Comparison of ENCODE assay signal across 13 cellular contexts in genomic region chrX:30791296-30792278, GRCh38.
DNase-seq lines count a peak whose midpoint lies in the region; ATAC-seq and TF ChIP-seq lines count a peak whose summit lies in the region.
"Had no signal": no experiment of that assay in that cellular context is flagged by ENCODE, and none has a peak within 500 bp of the region (broad histone marks: within the 10 kb centered on the region; RNA-seq: fewer than 3 reads in every experiment).

No MANE protein-coding gene starts in this region.

- no peaks in the 10 kb centered on the region for H3K27me3 ChIP-seq in heart left ventricle
- H3K27me3 ChIP-seq in trophoblast cell (ENCODE audit: insufficient read depth, low read length) = no peaks in the 10 kb centered on the region
- no peaks in the 10 kb centered on the region; the same call in 1 of the 2 replicates for H3K27me3 ChIP-seq in H7 (ENCODE audit: control insufficient read depth, insufficient read depth, low read length)

- H3K4me3 ChIP-seq in heart left ventricle = no peak overlapping the region
- no peak overlapping the region for H3K4me3 ChIP-seq in epithelial cell of esophagus (ENCODE audit: low read length)
- peak overlapping the region; percentile 23 for H3K4me3 ChIP-seq in trophoblast cell (ENCODE audit: low read depth, low read length)
- H3K4me3 ChIP-seq in H7 (ENCODE audit: insufficient read depth, low read depth, low read length) = no peak overlapping the region
- H3K4me3 ChIP-seq: HAP-1 had no signal

- no peak overlapping the region for H3K4ac ChIP-seq in trophoblast cell (ENCODE audit: low read depth, low read length)

- H2AFZ ChIP-seq in trophoblast cell (ENCODE audit: insufficient read depth, low read length, poor library complexity) = no peak overlapping the region

- no peak overlapping the region for H4K8ac ChIP-seq in trophoblast cell (ENCODE audit: low read depth, low read length)

- no peak overlapping the region for H3K9ac ChIP-seq in trophoblast cell (ENCODE audit: low read length)

- TF ChIP-seq POLR2A in heart left ventricle (IDR thresholded peaks at IDR 0.05) = no peak

- ATAC-seq in heart left ventricle = no peak

- H3K27ac ChIP-seq in heart left ventricle (no peak overlapping the region), trophoblast cell (ENCODE audit: low read depth, low read length) (no peak overlapping the region)

- H3K9me3 ChIP-seq in heart left ventricle (no peaks in the 10 kb centered on the region), trophoblast cell (ENCODE audit: insufficient read depth, low read depth, low read length) (peaks cover 33% of the 10 kb centered on the region)
- H3K9me3 ChIP-seq: HAP-1 had no signal

- intact Hi-C loops in cardiac septum (cut with DNase I) (no loop called here), heart left ventricle (cut with DNase I) (no loop called here)

- no peak overlapping the region for H3K23ac ChIP-seq in trophoblast cell (ENCODE audit: low read length)

- no peak for TF ChIP-seq CTCF in heart left ventricle (IDR thresholded peaks at IDR 0.05)
- no peak for TF ChIP-seq CTCF in epithelial cell of esophagus (IDR thresholded peaks at IDR 0.05; ENCODE audit: insufficient read depth, low read depth, low read length, missing control alignments)

- WGBS in heart left ventricle, 4 donors = 84 to 97% (median 89%) methylated on average over 8 of the region's 8 CpGs
- WGBS in trophoblast cell (ENCODE audit: extremely low coverage, insufficient coverage, insufficient read length) = no CpG with 5 or more reads among the region's 8 CpGs

- no peak overlapping the region for H2BK120ac ChIP-seq in trophoblast cell (ENCODE audit: insufficient read depth, low read length, poor library complexity)

- H4K12ac ChIP-seq in trophoblast cell (ENCODE audit: low read depth, low read length) = no peak overlapping the region

- H3K4me2 ChIP-seq in trophoblast cell (ENCODE audit: low read length) = no peak overlapping the region

- H3K4me1 ChIP-seq in heart left ventricle (no peaks in the 10 kb centered on the region), trophoblast cell (ENCODE audit: control insufficient read depth in 1 of 2, insufficient read depth in 2 of 2, low read length in 2 of 2) (no peaks in the 10 kb centered on the region)
- H3K4me1 ChIP-seq: HAP-1 had no signal

- H4K91ac ChIP-seq in trophoblast cell (ENCODE audit: low read depth, low read length) = no peak overlapping the region

- no peak overlapping the region for H3K14ac ChIP-seq in trophoblast cell (ENCODE audit: low read length)

- no peak overlapping the region for H2AK5ac ChIP-seq in trophoblast cell (ENCODE audit: low read length)

- H3K79me2 ChIP-seq in trophoblast cell (ENCODE audit: control insufficient read depth, insufficient read depth, low read length, poor library complexity) = no peaks in the 10 kb centered on the region

- no peak overlapping the region for H3K18ac ChIP-seq in trophoblast cell (ENCODE audit: low read length)

- H3K79me1 ChIP-seq in trophoblast cell (ENCODE audit: low read length) = no peaks in the 10 kb centered on the region

- H2BK5ac ChIP-seq in trophoblast cell (ENCODE audit: low read depth, low read length, poor library complexity) = no peak overlapping the region

- no peak overlapping the region for H2BK12ac ChIP-seq in trophoblast cell (ENCODE audit: low read length)

- H3K36me3 ChIP-seq in heart left ventricle (no peaks in the 10 kb centered on the region), trophoblast cell (ENCODE audit: control insufficient read depth in 1 of 2, insufficient read depth in 2 of 2, low read length in 2 of 2) (no peaks in the 10 kb centered on the region), H7 (replicated peaks; ENCODE audit: control insufficient read depth, insufficient read depth, low read length) (no peaks in the 10 kb centered on the region)
- H3K36me3 ChIP-seq: HAP-1 had no signal

- DNase-seq in cardiac septum (ENCODE audit: low spot score) = peak; percentile 43
- no peak for DNase-seq in heart left ventricle
- DNase-seq in epithelial cell of esophagus (ENCODE audit: low read depth) = peak; percentile 46
- DNase-seq in trophoblast cell = no peak
- peak; percentile 29 for DNase-seq in ureter (ENCODE audit: low spot score)
- no peak for DNase-seq in H7
- DNase-seq in anterior cingulate cortex (lab: John Stamatoyannopoulos, UW) = no peak
- DNase-seq in dedifferentiated amniotic fluid mesenchymal stem cell (ENCODE audit: extremely low spot score) = no peak
- DNase-seq: C1 segment of cervical spinal cord; Calu3; CD4-positive, alpha-beta T cell; DMS 273 treated with DMSO at 0.1 percent for 48 hours had no signal

Comparison
In these comparisons a context has a peak if more than half of its experiments do, and no peak if none do; other contexts are left out.
1. DNase-seq: peak in cardiac septum (single experiment), epithelial cell of esophagus (single experiment) and ureter (single experiment); none in heart left ventricle (0 of 5), trophoblast cell (0 of 2), H7 (single experiment), anterior cingulate cortex (0 of 58) and dedifferentiated amniotic fluid mesenchymal stem cell (single experiment).